Comparison of ENCODE assay signal across 1 cellular context in the genomic region with DNA sequence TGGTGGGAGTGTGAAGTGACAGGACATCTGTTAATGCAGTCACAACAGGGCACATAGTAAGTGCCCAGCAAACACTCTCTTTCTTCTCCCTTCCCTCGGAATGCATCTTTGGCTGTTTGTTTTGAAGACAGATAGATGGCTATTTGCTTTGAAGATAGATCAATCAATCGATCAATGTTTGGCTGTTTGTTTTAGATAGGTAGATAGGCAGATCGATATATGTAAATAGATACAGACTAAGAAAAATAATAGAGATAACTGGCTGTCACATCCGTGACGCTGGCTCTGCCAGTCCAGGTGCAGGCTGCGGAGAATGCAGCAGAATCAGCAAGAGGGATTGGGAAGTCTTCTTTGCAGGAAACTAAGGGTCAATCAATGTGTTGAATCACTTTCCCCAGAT.
A peak's percentile ranks its signal among the peaks of the same experiment; 100 is the strongest.
TF ChIP-seq lines count a peak whose summit lies in the region.

No MANE protein-coding gene starts in this region.

TF ChIP-seq in HepG2, 621 proteins besides CTCF, POLR2A, EP300 and RAD21 (continued from another document and continues in another):
- TF ChIP-seq SOX13 (IDR thresholded peaks at IDR 0.05) (0 out of 2 replicates have a peak, but pooled peaks have one; percentile 12), SOX13 (CRISPR knock-in tag; conservative IDR thresholded peaks at IDR 0.05 in 1 of 2, IDR thresholded peaks at IDR 0.05 in 1 of 2) (peak in 1 of 2 experiments; percentile 79; a peak in 3 of 4 replicates), GPN1 (CRISPR knock-in tag; IDR thresholded peaks at IDR 0.05; ENCODE audit: borderline replicate concordance) (no peak), IKZF4 (CRISPR knock-in tag; IDR thresholded peaks at IDR 0.05; ENCODE audit: borderline replicate concordance, low read depth, not compliant biosample characterization) (no peak), SSRP1 (CRISPR knock-in tag; IDR thresholded peaks at IDR 0.05) (no peak), IRF2 (CRISPR knock-in tag; IDR thresholded peaks at IDR 0.05) (no peak), TBL1XR1 (IDR thresholded peaks at IDR 0.05; ENCODE audit: borderline replicate concordance, low read length, partially characterized antibody) (no peak), SP140L (CRISPR knock-in tag; IDR thresholded peaks at IDR 0.05; ENCODE audit: borderline replicate concordance) (no peak), RORA (CRISPR knock-in tag; IDR thresholded peaks at IDR 0.05) (no peak), PAX8 (CRISPR knock-in tag; IDR thresholded peaks at IDR 0.05; ENCODE audit: borderline replicate concordance) (no peak), ZMYM4 (CRISPR knock-in tag; IDR thresholded peaks at IDR 0.05) (peak; percentile 72), MBNL3 (CRISPR knock-in tag; conservative IDR thresholded peaks at IDR 0.05) (no peak), ZNF24 (IDR thresholded peaks at IDR 0.05) (peak; percentile 34; the same call in 1 of the 2 replicates), ZNF558 (CRISPR knock-in tag; IDR thresholded peaks at IDR 0.05; ENCODE audit: borderline replicate concordance) (no peak), ETV6 (CRISPR knock-in tag; conservative IDR thresholded peaks at IDR 0.05) (no peak), MEIS2 (CRISPR knock-in tag; IDR thresholded peaks at IDR 0.05) (0 out of 2 replicates have a peak, but pooled peaks have one; percentile 22), SRF (IDR thresholded peaks at IDR 0.05; ENCODE audit: low read depth, low read length) (no peak), KAT7 (CRISPR knock-in tag; IDR thresholded peaks at IDR 0.05; ENCODE audit: borderline replicate concordance) (no peak), TEAD2 (CRISPR knock-in tag; IDR thresholded peaks at IDR 0.05) (no peak), PITX1 (CRISPR knock-in tag; IDR thresholded peaks at IDR 0.05) (0 out of 2 replicates have a peak, but pooled peaks have one; percentile 34), EEA1 (CRISPR knock-in tag; IDR thresholded peaks at IDR 0.05; ENCODE audit: borderline replicate concordance) (no peak), FOXP1 (IDR thresholded peaks at IDR 0.05) (no peak), FOXP1 (CRISPR knock-in tag; IDR thresholded peaks at IDR 0.05) (peak; percentile 94), ZFY (CRISPR knock-in tag; IDR thresholded peaks at IDR 0.05) (no peak), ZNF207 (IDR thresholded peaks at IDR 0.05; ENCODE audit: borderline replicate concordance) (no peak), MAFG (CRISPR knock-in tag; IDR thresholded peaks at IDR 0.05) (no peak), KAT8 (CRISPR knock-in tag; IDR thresholded peaks at IDR 0.05) (peak; percentile 62; the same call in 1 of the 2 replicates), ZNF660 (CRISPR knock-in tag; IDR thresholded peaks at IDR 0.05; ENCODE audit: borderline replicate concordance, low read depth) (no peak), PHF21A (CRISPR knock-in tag; IDR thresholded peaks at IDR 0.05) (peak; percentile 68)
- TF ChIP-seq, protein P1, sequence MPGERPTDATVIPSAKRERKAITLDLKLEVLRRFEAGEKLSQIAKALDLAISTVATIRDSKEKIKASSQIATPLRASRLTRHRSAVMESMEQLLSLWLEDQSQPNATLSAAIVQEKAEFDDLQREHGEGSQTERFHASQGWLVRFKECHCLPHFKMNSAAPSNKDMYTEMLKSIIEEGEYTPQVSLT (CRISPR knock-in tag; IDR thresholded peaks at IDR 0.05; ENCODE audit: borderline replicate concordance, low read depth): no peak
- TF ChIP-seq, protein P2, sequence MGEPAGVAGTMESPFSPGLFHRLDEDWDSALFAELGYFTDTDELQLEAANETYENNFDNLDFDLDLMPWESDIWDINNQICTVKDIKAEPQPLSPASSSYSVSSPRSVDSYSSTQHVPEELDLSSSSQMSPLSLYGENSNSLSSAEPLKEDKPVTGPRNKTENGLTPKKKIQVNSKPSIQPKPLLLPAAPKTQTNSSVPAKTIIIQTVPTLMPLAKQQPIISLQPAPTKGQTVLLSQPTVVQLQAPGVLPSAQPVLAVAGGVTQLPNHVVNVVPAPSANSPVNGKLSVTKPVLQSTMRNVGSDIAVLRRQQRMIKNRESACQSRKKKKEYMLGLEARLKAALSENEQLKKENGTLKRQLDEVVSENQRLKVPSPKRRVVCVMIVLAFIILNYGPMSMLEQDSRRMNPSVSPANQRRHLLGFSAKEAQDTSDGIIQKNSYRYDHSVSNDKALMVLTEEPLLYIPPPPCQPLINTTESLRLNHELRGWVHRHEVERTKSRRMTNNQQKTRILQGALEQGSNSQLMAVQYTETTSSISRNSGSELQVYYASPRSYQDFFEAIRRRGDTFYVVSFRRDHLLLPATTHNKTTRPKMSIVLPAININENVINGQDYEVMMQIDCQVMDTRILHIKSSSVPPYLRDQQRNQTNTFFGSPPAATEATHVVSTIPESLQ (CRISPR knock-in tag; conservative IDR thresholded peaks at IDR 0.05): no peak
- TF ChIP-seq, protein P3, sequence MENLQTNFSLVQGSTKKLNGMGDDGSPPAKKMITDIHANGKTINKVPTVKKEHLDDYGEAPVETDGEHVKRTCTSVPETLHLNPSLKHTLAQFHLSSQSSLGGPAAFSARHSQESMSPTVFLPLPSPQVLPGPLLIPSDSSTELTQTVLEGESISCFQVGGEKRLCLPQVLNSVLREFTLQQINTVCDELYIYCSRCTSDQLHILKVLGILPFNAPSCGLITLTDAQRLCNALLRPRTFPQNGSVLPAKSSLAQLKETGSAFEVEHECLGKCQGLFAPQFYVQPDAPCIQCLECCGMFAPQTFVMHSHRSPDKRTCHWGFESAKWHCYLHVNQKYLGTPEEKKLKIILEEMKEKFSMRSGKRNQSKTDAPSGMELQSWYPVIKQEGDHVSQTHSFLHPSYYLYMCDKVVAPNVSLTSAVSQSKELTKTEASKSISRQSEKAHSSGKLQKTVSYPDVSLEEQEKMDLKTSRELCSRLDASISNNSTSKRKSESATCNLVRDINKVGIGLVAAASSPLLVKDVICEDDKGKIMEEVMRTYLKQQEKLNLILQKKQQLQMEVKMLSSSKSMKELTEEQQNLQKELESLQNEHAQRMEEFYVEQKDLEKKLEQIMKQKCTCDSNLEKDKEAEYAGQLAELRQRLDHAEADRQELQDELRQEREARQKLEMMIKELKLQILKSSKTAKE (CRISPR knock-in tag; IDR thresholded peaks at IDR 0.05; ENCODE audit: borderline replicate concordance): peak; percentile 45; the same call in 1 of the 2 replicates
- TF ChIP-seq, protein P4, sequence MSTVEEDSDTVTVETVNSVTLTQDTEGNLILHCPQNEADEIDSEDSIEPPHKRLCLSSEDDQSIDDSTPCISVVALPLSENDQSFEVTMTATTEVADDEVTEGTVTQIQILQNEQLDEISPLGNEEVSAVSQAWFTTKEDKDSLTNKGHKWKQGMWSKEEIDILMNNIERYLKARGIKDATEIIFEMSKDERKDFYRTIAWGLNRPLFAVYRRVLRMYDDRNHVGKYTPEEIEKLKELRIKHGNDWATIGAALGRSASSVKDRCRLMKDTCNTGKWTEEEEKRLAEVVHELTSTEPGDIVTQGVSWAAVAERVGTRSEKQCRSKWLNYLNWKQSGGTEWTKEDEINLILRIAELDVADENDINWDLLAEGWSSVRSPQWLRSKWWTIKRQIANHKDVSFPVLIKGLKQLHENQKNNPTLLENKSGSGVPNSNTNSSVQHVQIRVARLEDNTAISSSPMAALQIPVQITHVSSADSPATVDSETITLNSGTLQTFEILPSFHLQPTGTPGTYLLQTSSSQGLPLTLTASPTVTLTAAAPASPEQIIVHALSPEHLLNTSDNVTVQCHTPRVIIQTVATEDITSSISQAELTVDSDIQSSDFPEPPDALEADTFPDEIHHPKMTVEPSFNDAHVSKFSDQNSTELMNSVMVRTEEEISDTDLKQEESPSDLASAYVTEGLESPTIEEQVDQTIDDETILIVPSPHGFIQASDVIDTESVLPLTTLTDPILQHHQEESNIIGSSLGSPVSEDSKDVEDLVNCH (CRISPR knock-in tag; IDR thresholded peaks at IDR 0.05): no peak
- TF ChIP-seq, protein P5, sequence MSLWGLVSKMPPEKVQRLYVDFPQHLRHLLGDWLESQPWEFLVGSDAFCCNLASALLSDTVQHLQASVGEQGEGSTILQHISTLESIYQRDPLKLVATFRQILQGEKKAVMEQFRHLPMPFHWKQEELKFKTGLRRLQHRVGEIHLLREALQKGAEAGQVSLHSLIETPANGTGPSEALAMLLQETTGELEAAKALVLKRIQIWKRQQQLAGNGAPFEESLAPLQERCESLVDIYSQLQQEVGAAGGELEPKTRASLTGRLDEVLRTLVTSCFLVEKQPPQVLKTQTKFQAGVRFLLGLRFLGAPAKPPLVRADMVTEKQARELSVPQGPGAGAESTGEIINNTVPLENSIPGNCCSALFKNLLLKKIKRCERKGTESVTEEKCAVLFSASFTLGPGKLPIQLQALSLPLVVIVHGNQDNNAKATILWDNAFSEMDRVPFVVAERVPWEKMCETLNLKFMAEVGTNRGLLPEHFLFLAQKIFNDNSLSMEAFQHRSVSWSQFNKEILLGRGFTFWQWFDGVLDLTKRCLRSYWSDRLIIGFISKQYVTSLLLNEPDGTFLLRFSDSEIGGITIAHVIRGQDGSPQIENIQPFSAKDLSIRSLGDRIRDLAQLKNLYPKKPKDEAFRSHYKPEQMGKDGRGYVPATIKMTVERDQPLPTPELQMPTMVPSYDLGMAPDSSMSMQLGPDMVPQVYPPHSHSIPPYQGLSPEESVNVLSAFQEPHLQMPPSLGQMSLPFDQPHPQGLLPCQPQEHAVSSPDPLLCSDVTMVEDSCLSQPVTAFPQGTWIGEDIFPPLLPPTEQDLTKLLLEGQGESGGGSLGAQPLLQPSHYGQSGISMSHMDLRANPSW (CRISPR knock-in tag; IDR thresholded peaks at IDR 0.05; ENCODE audit: borderline replicate concordance): 0 out of 2 replicates have a peak, but pooled peaks have one; percentile 27
- TF ChIP-seq, protein P6, sequence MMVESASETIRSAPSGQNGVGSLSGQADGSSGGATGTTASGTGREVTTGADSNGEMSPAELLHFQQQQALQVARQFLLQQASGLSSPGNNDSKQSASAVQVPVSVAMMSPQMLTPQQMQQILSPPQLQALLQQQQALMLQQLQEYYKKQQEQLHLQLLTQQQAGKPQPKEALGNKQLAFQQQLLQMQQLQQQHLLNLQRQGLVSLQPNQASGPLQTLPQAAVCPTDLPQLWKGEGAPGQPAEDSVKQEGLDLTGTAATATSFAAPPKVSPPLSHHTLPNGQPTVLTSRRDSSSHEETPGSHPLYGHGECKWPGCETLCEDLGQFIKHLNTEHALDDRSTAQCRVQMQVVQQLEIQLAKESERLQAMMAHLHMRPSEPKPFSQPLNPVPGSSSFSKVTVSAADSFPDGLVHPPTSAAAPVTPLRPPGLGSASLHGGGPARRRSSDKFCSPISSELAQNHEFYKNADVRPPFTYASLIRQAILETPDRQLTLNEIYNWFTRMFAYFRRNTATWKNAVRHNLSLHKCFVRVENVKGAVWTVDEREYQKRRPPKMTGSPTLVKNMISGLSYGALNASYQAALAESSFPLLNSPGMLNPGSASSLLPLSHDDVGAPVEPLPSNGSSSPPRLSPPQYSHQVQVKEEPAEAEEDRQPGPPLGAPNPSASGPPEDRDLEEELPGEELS (CRISPR knock-in tag; IDR thresholded peaks at IDR 0.05): peak; percentile 87
- TF ChIP-seq, protein P7, sequence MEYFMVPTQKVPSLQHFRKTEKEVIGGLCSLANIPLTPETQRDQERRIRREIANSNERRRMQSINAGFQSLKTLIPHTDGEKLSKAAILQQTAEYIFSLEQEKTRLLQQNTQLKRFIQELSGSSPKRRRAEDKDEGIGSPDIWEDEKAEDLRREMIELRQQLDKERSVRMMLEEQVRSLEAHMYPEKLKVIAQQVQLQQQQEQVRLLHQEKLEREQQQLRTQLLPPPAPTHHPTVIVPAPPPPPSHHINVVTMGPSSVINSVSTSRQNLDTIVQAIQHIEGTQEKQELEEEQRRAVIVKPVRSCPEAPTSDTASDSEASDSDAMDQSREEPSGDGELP (IDR thresholded peaks at IDR 0.05; ENCODE audit: borderline replicate concordance, low read depth): no peak
- TF ChIP-seq, protein P8, sequence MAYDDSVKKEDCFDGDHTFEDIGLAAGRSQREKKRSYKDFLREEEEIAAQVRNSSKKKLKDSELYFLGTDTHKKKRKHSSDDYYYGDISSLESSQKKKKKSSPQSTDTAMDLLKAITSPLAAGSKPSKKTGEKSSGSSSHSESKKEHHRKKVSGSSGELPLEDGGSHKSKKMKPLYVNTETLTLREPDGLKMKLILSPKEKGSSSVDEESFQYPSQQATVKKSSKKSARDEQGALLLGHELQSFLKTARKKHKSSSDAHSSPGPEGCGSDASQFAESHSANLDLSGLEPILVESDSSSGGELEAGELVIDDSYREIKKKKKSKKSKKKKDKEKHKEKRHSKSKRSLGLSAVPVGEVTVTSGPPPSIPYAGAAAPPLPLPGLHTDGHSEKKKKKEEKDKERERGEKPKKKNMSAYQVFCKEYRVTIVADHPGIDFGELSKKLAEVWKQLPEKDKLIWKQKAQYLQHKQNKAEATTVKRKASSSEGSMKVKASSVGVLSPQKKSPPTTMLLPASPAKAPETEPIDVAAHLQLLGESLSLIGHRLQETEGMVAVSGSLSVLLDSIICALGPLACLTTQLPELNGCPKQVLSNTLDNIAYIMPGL (CRISPR knock-in tag; IDR thresholded peaks at IDR 0.05; ENCODE audit: borderline replicate concordance in 1 of 2, low read depth in 1 of 2): no peak
- TF ChIP-seq, protein P9, sequence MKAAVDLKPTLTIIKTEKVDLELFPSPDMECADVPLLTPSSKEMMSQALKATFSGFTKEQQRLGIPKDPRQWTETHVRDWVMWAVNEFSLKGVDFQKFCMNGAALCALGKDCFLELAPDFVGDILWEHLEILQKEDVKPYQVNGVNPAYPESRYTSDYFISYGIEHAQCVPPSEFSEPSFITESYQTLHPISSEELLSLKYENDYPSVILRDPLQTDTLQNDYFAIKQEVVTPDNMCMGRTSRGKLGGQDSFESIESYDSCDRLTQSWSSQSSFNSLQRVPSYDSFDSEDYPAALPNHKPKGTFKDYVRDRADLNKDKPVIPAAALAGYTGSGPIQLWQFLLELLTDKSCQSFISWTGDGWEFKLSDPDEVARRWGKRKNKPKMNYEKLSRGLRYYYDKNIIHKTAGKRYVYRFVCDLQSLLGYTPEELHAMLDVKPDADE (CRISPR knock-in tag; IDR thresholded peaks at IDR 0.05): no peak
- TF ChIP-seq, protein P10, sequence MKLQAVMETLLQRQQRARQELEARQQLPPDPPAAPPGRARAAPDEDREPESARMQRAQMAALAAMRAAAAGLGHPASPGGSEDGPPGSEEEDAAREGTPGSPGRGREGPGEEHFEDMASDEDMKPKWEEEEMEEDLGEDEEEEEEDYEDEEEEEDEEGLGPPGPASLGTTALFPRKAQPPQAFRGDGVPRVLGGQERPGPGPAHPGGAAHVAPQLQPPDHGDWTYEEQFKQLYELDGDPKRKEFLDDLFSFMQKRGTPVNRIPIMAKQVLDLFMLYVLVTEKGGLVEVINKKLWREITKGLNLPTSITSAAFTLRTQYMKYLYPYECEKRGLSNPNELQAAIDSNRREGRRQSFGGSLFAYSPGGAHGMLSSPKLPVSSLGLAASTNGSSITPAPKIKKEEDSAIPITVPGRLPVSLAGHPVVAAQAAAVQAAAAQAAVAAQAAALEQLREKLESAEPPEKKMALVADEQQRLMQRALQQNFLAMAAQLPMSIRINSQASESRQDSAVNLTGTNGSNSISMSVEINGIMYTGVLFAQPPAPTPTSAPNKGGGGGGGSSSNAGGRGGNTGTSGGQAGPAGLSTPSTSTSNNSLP (IDR thresholded peaks at IDR 0.05; ENCODE audit: low read depth, low read length): peak; percentile 57; the same call in 1 of the 2 replicates
